In genomic region chr19:35716985-35717664, GRCh38 we compare ENCODE assay signal across 1 cellular context.
A peak's percentile ranks its signal among the peaks of the same experiment; 100 is the strongest.
TF ChIP-seq lines count a peak whose summit lies in the region.

No MANE protein-coding gene starts in this region.

TF ChIP-seq in HepG2, 621 proteins besides CTCF, POLR2A, EP300 and RAD21 (continued from another document and continues in another):
- TF ChIP-seq KDM6A (CRISPR knock-in tag; IDR thresholded peaks at IDR 0.05; ENCODE audit: low read depth) (no peak), RBM39 (IDR thresholded peaks at IDR 0.05; ENCODE audit: low read depth, low read length, poor library complexity, severe bottlenecking) (no peak), ZBTB14 (CRISPR knock-in tag; IDR thresholded peaks at IDR 0.05) (peak; percentile 52), SYNCRIP (IDR thresholded peaks at IDR 0.05; ENCODE audit: insufficient read depth, low read depth, low read length) (no peak), ZBTB44 (CRISPR knock-in tag; IDR thresholded peaks at IDR 0.05) (no peak), FOXA3 (CRISPR knock-in tag; IDR thresholded peaks at IDR 0.05) (no peak), MED1 (CRISPR knock-in tag; IDR thresholded peaks at IDR 0.05) (peak; percentile 54), CBX2 (IDR thresholded peaks at IDR 0.05; ENCODE audit: low read depth, low read length) (no peak), CBX2 (CRISPR knock-in tag; IDR thresholded peaks at IDR 0.05; ENCODE audit: low read depth) (no peak), ZBTB37 (CRISPR knock-in tag; IDR thresholded peaks at IDR 0.05) (no peak), ZFP36L2 (CRISPR knock-in tag; IDR thresholded peaks at IDR 0.05) (no peak), ZNF382 (CRISPR knock-in tag; IDR thresholded peaks at IDR 0.05; ENCODE audit: borderline replicate concordance) (no peak), ZBTB3 (CRISPR knock-in tag; IDR thresholded peaks at IDR 0.05; ENCODE audit: borderline replicate concordance, low read depth) (0 out of 2 replicates have a peak, but pooled peaks have one; percentile 3), ZBTB20 (CRISPR knock-in tag; IDR thresholded peaks at IDR 0.05; ENCODE audit: borderline replicate concordance, low read depth) (no peak), IRF1 (CRISPR knock-in tag; IDR thresholded peaks at IDR 0.05; ENCODE audit: low read depth) (no peak), HCFC1 (IDR thresholded peaks at IDR 0.05; ENCODE audit: low read depth, low read length) (peak; percentile 86; the same call in 1 of the 2 replicates), REPIN1 (CRISPR knock-in tag; IDR thresholded peaks at IDR 0.05; ENCODE audit: borderline replicate concordance, low read depth) (peak; percentile 51; the same call in 1 of the 2 replicates), BHLHE40 (IDR thresholded peaks at IDR 0.05; ENCODE audit: low read length) (no peak), FOXK1 (CRISPR knock-in tag; IDR thresholded peaks at IDR 0.05; ENCODE audit: borderline replicate concordance, low read depth) (peak; percentile 49), NR2F1 (CRISPR knock-in tag; IDR thresholded peaks at IDR 0.05) (no peak), ZNF343 (CRISPR knock-in tag; IDR thresholded peaks at IDR 0.05) (no peak), PHF5A (CRISPR knock-in tag; IDR thresholded peaks at IDR 0.05; ENCODE audit: low read depth, unreplicated experiment) (no peak), SIX4 (CRISPR knock-in tag; IDR thresholded peaks at IDR 0.05) (0 out of 2 replicates have a peak, but pooled peaks have one; percentile 25), ZNF576 (CRISPR knock-in tag; IDR thresholded peaks at IDR 0.05) (no peak), ZNF598 (CRISPR knock-in tag; IDR thresholded peaks at IDR 0.05; ENCODE audit: borderline replicate concordance) (no peak), ZNF276 (CRISPR knock-in tag; IDR thresholded peaks at IDR 0.05; ENCODE audit: low read depth) (peak; percentile 41; the same call in 1 of the 2 replicates), ELF3 (CRISPR knock-in tag; IDR thresholded peaks at IDR 0.05) (no peak), ZNF414 (CRISPR knock-in tag; IDR thresholded peaks at IDR 0.05) (0 out of 2 replicates have a peak, but pooled peaks have one; percentile 60), SOX5 (CRISPR knock-in tag; IDR thresholded peaks at IDR 0.05; ENCODE audit: borderline replicate concordance) (no peak), IKZF1 (IDR thresholded peaks at IDR 0.05) (no peak), FOXM1 (CRISPR knock-in tag; IDR thresholded peaks at IDR 0.05) (no peak), HDAC2 (CRISPR knock-in tag; IDR thresholded peaks at IDR 0.05) (no peak), ZNF468 (CRISPR knock-in tag; IDR thresholded peaks at IDR 0.05) (no peak), KLF16 (CRISPR knock-in tag; IDR thresholded peaks at IDR 0.05) (peak in 1 of 2 experiments; percentile 3; a peak in 1 of 4 replicates), PRMT3 (CRISPR knock-in tag; IDR thresholded peaks at IDR 0.05; ENCODE audit: borderline replicate concordance, low read depth) (no peak; the same call in 1 of the 2 replicates), POGZ (CRISPR knock-in tag; IDR thresholded peaks at IDR 0.05) (no peak), TFE3 (CRISPR knock-in tag; IDR thresholded peaks at IDR 0.05) (0 out of 2 replicates have a peak, but pooled peaks have one; percentile 15), E2F1 (CRISPR knock-in tag; IDR thresholded peaks at IDR 0.05) (peak; percentile 66; the same call in 1 of the 2 replicates), NFKBIZ (CRISPR knock-in tag; IDR thresholded peaks at IDR 0.05) (no peak; the same call in 1 of the 2 replicates), HDAC1 (CRISPR knock-in tag; IDR thresholded peaks at IDR 0.05) (peak; percentile 73), SCMH1 (CRISPR knock-in tag; IDR thresholded peaks at IDR 0.05; ENCODE audit: borderline replicate concordance) (no peak), KLF9 (CRISPR knock-in tag; IDR thresholded peaks at IDR 0.05; ENCODE audit: low read depth) (no peak), ZSCAN20 (CRISPR knock-in tag; IDR thresholded peaks at IDR 0.05; ENCODE audit: borderline replicate concordance) (no peak), FOSL2 (CRISPR knock-in tag; IDR thresholded peaks at IDR 0.05) (no peak), PBX2 (CRISPR knock-in tag; IDR thresholded peaks at IDR 0.05) (no peak), ZNF335 (CRISPR knock-in tag; IDR thresholded peaks at IDR 0.05) (peak; percentile 96), NCOA1 (CRISPR knock-in tag; IDR thresholded peaks at IDR 0.05) (no peak), ZNF704 (CRISPR knock-in tag; IDR thresholded peaks at IDR 0.05; ENCODE audit: borderline replicate concordance) (no peak; the same call in 1 of the 2 replicates), ZNF782 (CRISPR knock-in tag; IDR thresholded peaks at IDR 0.05; ENCODE audit: borderline replicate concordance) (0 out of 2 replicates have a peak, but pooled peaks have one; percentile 35), ZNF530 (CRISPR knock-in tag; IDR thresholded peaks at IDR 0.05; ENCODE audit: low read depth) (no peak), ZKSCAN5 (CRISPR knock-in tag; IDR thresholded peaks at IDR 0.05) (peak; percentile 53; the same call in 1 of the 2 replicates), ZNF564 (CRISPR knock-in tag; IDR thresholded peaks at IDR 0.05) (peak; percentile 72; the same call in 1 of the 2 replicates), ETS1 (CRISPR knock-in tag; IDR thresholded peaks at IDR 0.05) (0 out of 2 replicates have a peak, but pooled peaks have one; percentile 35), MAZ (IDR thresholded peaks at IDR 0.05; ENCODE audit: borderline replicate concordance, low read depth, low read length) (peak; percentile 63; the same call in 1 of the 2 replicates), MAZ (CRISPR knock-in tag; IDR thresholded peaks at IDR 0.05; ENCODE audit: low read depth) (peak; percentile 16; the same call in 1 of the 2 replicates), ONECUT2 (CRISPR knock-in tag; IDR thresholded peaks at IDR 0.05) (0 out of 2 replicates have a peak, but pooled peaks have one; percentile 6), ZNF562 (CRISPR knock-in tag; IDR thresholded peaks at IDR 0.05; ENCODE audit: borderline replicate concordance) (no peak), ZNF101 (CRISPR knock-in tag; IDR thresholded peaks at IDR 0.05; ENCODE audit: borderline replicate concordance, low read depth) (no peak), KLF15 (CRISPR knock-in tag; IDR thresholded peaks at IDR 0.05; ENCODE audit: borderline replicate concordance) (no peak)
